ENCODE assay signal across 8 cellular contexts in genomic region chr22:50307891-50308596, GRCh38. TPM values are rescaled to one million over a fixed set of nuclear protein-coding genes. Genes with fewer than 3 reads are reported as not detected.
DNase-seq lines count a peak whose midpoint lies in the region; ATAC-seq, FAIRE-seq and TF ChIP-seq lines count a peak whose summit lies in the region.

No MANE protein-coding gene starts in this region.

- H3K9me3 ChIP-seq in OCI-LY7 (ENCODE audit: low read length) (no peaks in the 10 kb centered on the region), esophagus muscularis mucosa (no peaks in the 10 kb centered on the region), pancreas (no peaks in the 10 kb centered on the region)

- no peak overlapping the region for H3K4me3 ChIP-seq in OCI-LY7 (ENCODE audit: low read depth, low read length, poor library complexity, severe bottlenecking)
- H3K4me3 ChIP-seq in esophagus muscularis mucosa = peak overlapping the region in 3 of 4 donors; percentile 1 to 23 (median 19)
- no peak overlapping the region for H3K4me3 ChIP-seq in pancreas

- H3K4me1 ChIP-seq in OCI-LY7 (ENCODE audit: insufficient read depth, low read length, poor library complexity, severe bottlenecking) (peaks cover 68% of the 10 kb centered on the region), esophagus muscularis mucosa (peaks cover 46 to 64% (median 60%) of the 10 kb centered on the region in 4 donors), pancreas (peaks cover 9 to 25% (median 10%) of the 10 kb centered on the region in 3 donors)

- H3K4me2 ChIP-seq in OCI-LY7 (ENCODE audit: low read length) = peak overlapping the region; percentile 54

- BruUV-seq in OCI-LY7 (replicated peaks; lab: Mats Ljungman, UMichigan) = no TSS peak

- intact Hi-C loops in OCI-LY7 (cut with micrococcal nuclease; ENCODE audit: unreplicated experiment) (no loop called here), esophagus muscularis mucosa (cut with DNase I) (loop anchor here (2.0 kb wide), 1 partner anchor 19 kb away; the partner anchor contains the start of gene DENND6B), pancreas (cut with DNase I) (no loop called here)

- no peak for TF ChIP-seq POLR2A in esophagus muscularis mucosa (IDR thresholded peaks at IDR 0.05; ENCODE audit: low read depth)

- no peaks in the 10 kb centered on the region for H3K9me2 ChIP-seq in OCI-LY7 (ENCODE audit: insufficient read depth, low read length)

- H3K27me3 ChIP-seq in esophagus muscularis mucosa (no peaks in the 10 kb centered on the region), pancreas (no peaks in the 10 kb centered on the region)

- DNase-seq in Ammon's horn (ENCODE audit: low spot score) (peak; percentile 25), OCI-LY7 (ENCODE audit: low spot score) (no peak), esophagus muscularis mucosa (ENCODE audit: extremely low spot score) (no peak), pancreas (peak in 5 of 6 donors; percentile 40 to 87 (median 56)), OCI-M2 (lab: John Stamatoyannopoulos, UW; ENCODE audit: unreplicated experiment) (no peak), NCI-H446 treated with DMSO at 0.1 percent for 48 hours (lab: John Stamatoyannopoulos, UW) (no peak)

- no peaks in the 10 kb centered on the region for H4K20me1 ChIP-seq in OCI-LY7 (ENCODE audit: insufficient read depth, low read length)

- no peak overlapping the region for H2AFZ ChIP-seq in OCI-LY7 (ENCODE audit: low read length)

- no peaks in the 10 kb centered on the region for H3K79me2 ChIP-seq in OCI-LY7 (ENCODE audit: insufficient read depth, low read depth, low read length)

- ATAC-seq in pancreas = peak in 1 of 4 donors; percentile 0
- ATAC-seq in HG03565 (IDR thresholded peaks at IDR 0.05; ENCODE audit: unreplicated experiment) = no peak
- ATAC-seq in GM21576 (IDR thresholded peaks at IDR 0.05; ENCODE audit: unreplicated experiment) = no peak

- no peak for FAIRE-seq in pancreas (lab: Jason Lieb, UNC)

- TF ChIP-seq CTCF in OCI-LY7 (conservative IDR thresholded peaks at IDR 0.05; ENCODE audit: low read length) (no peak), esophagus muscularis mucosa (IDR thresholded peaks at IDR 0.05) (no peak), pancreas (IDR thresholded peaks at IDR 0.05) (no peak)

- peak overlapping the region; percentile 46 for H3K27ac ChIP-seq in OCI-LY7 (ENCODE audit: low read depth, low read length, poor library complexity, severe bottlenecking)
- H3K27ac ChIP-seq in esophagus muscularis mucosa (replicated peaks in 1 of 4) = peak overlapping the region; percentile 81 to 93 (median 87)
- peak overlapping the region; percentile 26 to 64 (median 36) for H3K27ac ChIP-seq in pancreas

- POLR2A ChIA-PET in OCI-LY7 (lab: Charles Lee) = interaction anchor here (0.6 to 1.4 kb wide), 2 partner anchors 16 to 183 kb away, joined by 3 to 5 read pairs; no protein-coding TSS in a partner anchor

- CTCF ChIA-PET in OCI-LY7 (lab: Charles Lee; ENCODE audit: unreplicated experiment) = no interaction called here

- WGBS in esophagus muscularis mucosa = 26% methylated on average over 10 of the region's 19 CpGs
- 52 to 64% methylated on average over 11 to 19 of the region's 19 CpGs for WGBS in pancreas, 2 donors

- H3K36me3 ChIP-seq in OCI-LY7 (ENCODE audit: insufficient read depth, low read length) (no peaks in the 10 kb centered on the region), esophagus muscularis mucosa (peaks cover 0 to 7% (median 0%) of the 10 kb centered on the region in 4 donors), pancreas (no peaks in the 10 kb centered on the region)

- TF ChIP-seq EP300 in esophagus muscularis mucosa (IDR thresholded peaks at IDR 0.05) = no peak

RNA-seq across cellular contexts. Expression of gene PLXNB2, which starts 0.6 kb away (rescaled TPM):
- 10.7 and 13.6 TPM in 2 replicates for total RNA-seq in OCI-LY7 (2014; rRNA removed; shearing (Covaris generic))
- total RNA-seq in OCI-LY7 (2022) (38.9 and 39.2 TPM in 2 replicates), esophagus muscularis mucosa (100 to 1,000 TPM; 115 to 218 (median 154) TPM), pancreas (100 to 1,000 TPM in 5 of 6 donors, 10 to 100 TPM in 1; 89.3 to 168 (median 113) TPM)
- 100 to 1,000 TPM; 191 to 216 TPM for polyA plus RNA-seq in pancreas

RNA-seq across cellular contexts. Expression of gene DENND6B, which starts 18.8 kb away (rescaled TPM):
- total RNA-seq in OCI-LY7 (2014; rRNA removed; shearing (Covaris generic)) = 25.0 and 31.6 TPM in 2 replicates
- total RNA-seq in OCI-LY7 (2022) (38.1 and 45.0 TPM in 2 replicates), esophagus muscularis mucosa (1 to 10 TPM; 1.7 to 3.8 (median 2.5) TPM), pancreas (1 to 10 TPM; 4.3 to 9.5 (median 5.4) TPM)
- 10 to 100 TPM; 20.9 to 25.3 TPM for polyA plus RNA-seq in pancreas

RNA-seq across cellular contexts. Expression of gene PPP6R2, which starts 35.1 kb away (rescaled TPM):
- 55.0 and 64.5 TPM in 2 replicates for total RNA-seq in OCI-LY7 (2014; rRNA removed; shearing (Covaris generic))
- total RNA-seq in OCI-LY7 (2022) = 62.3 and 65.8 TPM in 2 replicates
- 10 to 100 TPM; 57.7 to 79.4 (median 65.3) TPM for total RNA-seq in esophagus muscularis mucosa
- 10 to 100 TPM; 21.1 to 28.7 (median 24.6) TPM for total RNA-seq in pancreas
- polyA plus RNA-seq in pancreas = 10 to 100 TPM; 60.1 to 70.4 TPM

RNA-seq across cellular contexts. Expression of gene MAPK11, which starts 37.9 kb away (rescaled TPM):
- 12.0 and 13.0 TPM in 2 replicates for total RNA-seq in OCI-LY7 (2014; rRNA removed; shearing (Covaris generic))
- total RNA-seq in OCI-LY7 (2022) = 18.6 and 19.7 TPM in 2 replicates
- total RNA-seq in esophagus muscularis mucosa = 10 to 100 TPM in 2 of 4 donors, 1 to 10 TPM in 2; 3.7 to 12.5 (median 10.1) TPM
- total RNA-seq in pancreas = 1 to 10 TPM; 1.3 to 3.7 (median 2.3) TPM
- polyA plus RNA-seq in pancreas = 10 to 100 TPM; 13.2 to 22.2 TPM

RNA-seq across cellular contexts. Expression of gene MAPK12, which starts 46.6 kb away (rescaled TPM):
- total RNA-seq in OCI-LY7 (2014; rRNA removed; shearing (Covaris generic)) = 90.8 and 93.6 TPM in 2 replicates
- total RNA-seq in OCI-LY7 (2022) (84.9 and 90.1 TPM in 2 replicates), esophagus muscularis mucosa (10 to 100 TPM in 3 of 4 donors, 1 to 10 TPM in 1; 5.8 to 22.9 (median 16.1) TPM), pancreas (1 to 10 TPM in 5 of 6 donors, under 1 TPM in 1; 0.88 to 3.8 (median 1.6) TPM)
- polyA plus RNA-seq in pancreas = 10 to 100 TPM in 1 of 2 donors, 1 to 10 TPM in 1; 6.9 to 19.2 TPM

Comparison
In these comparisons a context has a peak if more than half of its experiments do, and no peak if none do; other contexts are left out.
1. DNase-seq: peak in Ammon's horn (single experiment) and pancreas (5 of 6); none in OCI-LY7 (single experiment), esophagus muscularis mucosa (single experiment), OCI-M2 (single experiment) and NCI-H446 treated with DMSO at 0.1 percent for 48 hours (single experiment).
2. H3K27ac ChIP-seq: peak in every context shown above with its lines; median percentile 87 in esophagus muscularis mucosa; 46 in OCI-LY7; 36 in pancreas.
3. H3K4me3 ChIP-seq: peak in esophagus muscularis mucosa (3 of 4); none in OCI-LY7 (single experiment) and pancreas (0 of 4).